Comparison of ENCODE assay signal across 8 cellular contexts in the genomic region with DNA sequence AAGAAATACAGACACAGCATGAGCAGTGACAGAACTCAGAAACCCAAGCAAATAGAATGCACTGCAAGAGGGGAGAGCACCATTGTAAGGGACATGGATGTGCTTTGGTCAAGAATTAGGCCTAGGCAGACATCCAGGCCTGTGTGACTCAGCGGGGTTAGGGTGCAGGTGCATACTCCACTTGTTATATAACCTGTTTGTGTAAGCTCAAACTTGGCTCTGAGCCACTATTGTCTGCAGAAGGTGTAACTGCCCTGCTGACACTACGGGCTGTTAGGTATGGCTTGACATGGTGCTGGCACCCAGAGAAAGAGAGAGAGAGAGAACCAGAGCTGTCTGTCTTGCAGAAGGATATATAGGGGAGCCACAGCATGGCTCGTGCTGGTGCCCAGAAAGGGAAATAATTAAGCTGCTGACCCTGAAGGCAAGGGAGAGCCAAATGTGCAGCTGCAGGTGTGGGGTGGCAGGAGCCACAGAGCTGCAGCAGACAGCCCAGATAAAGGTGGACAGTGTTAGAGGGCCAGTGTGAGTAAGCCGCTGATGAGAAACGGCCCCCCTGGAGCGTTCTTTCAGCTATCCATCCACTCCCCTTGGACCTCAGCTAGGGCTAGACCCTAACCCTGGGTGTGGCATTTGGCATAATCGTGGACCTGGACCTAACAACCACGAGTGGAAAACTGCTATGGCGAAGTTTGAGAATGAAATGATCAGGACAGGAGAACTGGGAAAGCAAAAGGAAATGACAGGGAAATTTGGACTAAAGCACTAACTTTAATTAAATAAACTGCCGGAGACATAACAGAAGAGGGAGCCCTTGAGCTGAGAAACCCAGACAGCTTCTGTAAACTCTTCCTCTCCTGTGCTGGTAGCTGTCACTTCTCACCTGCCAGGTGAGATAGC.
A peak's percentile ranks its signal among the peaks of the same experiment; 100 is the strongest.
DNase-seq lines count a peak whose midpoint lies in the region; ATAC-seq and TF ChIP-seq lines count a peak whose summit lies in the region.

No MANE protein-coding gene starts in this region.

- H3K4me3 ChIP-seq in colonic mucosa: no peak overlapping the region

- H3K36me3 ChIP-seq in colonic mucosa: no peaks in the 10 kb centered on the region

- intact Hi-C loops in colonic mucosa (cut with DNase I): loop anchor here (10.0 kb wide), 1 partner anchor 1272 kb away; no protein-coding TSS in a partner anchor

- peak overlapping the region; percentile 19 for H3K27ac ChIP-seq in colonic mucosa

- H3K9me3 ChIP-seq in colonic mucosa: no peaks in the 10 kb centered on the region

- no peaks in the 10 kb centered on the region for H3K4me1 ChIP-seq in colonic mucosa

- peak; percentile 46 for TF ChIP-seq CTCF in colonic mucosa (IDR thresholded peaks at IDR 0.05)

- DNase-seq in AML-193 (lab: John Stamatoyannopoulos, UW) (peak; percentile 7 to 23), HK-2 (ENCODE audit: unreplicated experiment) (peak; percentile 3), NCI-H774 (lab: John Stamatoyannopoulos, UW) (peak; percentile 55), colonic mucosa (peak; percentile 87), lung microvascular endothelial cell (ENCODE audit: low read depth in 2 of 2) (peak; percentile 41 to 70)
- DNase-seq in stimulated activated CD4-positive, alpha-beta T cell treated with anti-CD3 and anti-CD28 coated beads, Interleukin-4, amount 100 ng/mL, for 4 hours: no peak
- DNase-seq in activated CD8-positive, alpha-beta memory T cell treated with anti-CD3 and anti-CD28 coated beads for 24 hours: no peak

- no peaks in the 10 kb centered on the region for H3K27me3 ChIP-seq in colonic mucosa

- H3K9ac ChIP-seq in colonic mucosa (ENCODE audit: low read depth in 2 of 2, low read length in 2 of 2): peak overlapping the region in 1 of 2 donors; percentile 28

- ATAC-seq in GM18870 (IDR thresholded peaks at IDR 0.05; ENCODE audit: unreplicated experiment): peak; percentile 55

Comparison
In these comparisons a context has a peak if more than half of its experiments do, and no peak if none do; other contexts are left out.
1. DNase-seq: peak in AML-193 (2 of 2), HK-2 (single experiment), NCI-H774 (single experiment), colonic mucosa (single experiment) and lung microvascular endothelial cell (2 of 2); none in stimulated activated CD4-positive, alpha-beta T cell treated with anti-CD3 and anti-CD28 coated beads, Interleukin-4, amount 100 ng/mL, for 4 hours (0 of 2) and activated CD8-positive, alpha-beta memory T cell treated with anti-CD3 and anti-CD28 coated beads for 24 hours (single experiment).